Comparison of ENCODE assay signal across 8 cellular contexts in the genomic region with DNA sequence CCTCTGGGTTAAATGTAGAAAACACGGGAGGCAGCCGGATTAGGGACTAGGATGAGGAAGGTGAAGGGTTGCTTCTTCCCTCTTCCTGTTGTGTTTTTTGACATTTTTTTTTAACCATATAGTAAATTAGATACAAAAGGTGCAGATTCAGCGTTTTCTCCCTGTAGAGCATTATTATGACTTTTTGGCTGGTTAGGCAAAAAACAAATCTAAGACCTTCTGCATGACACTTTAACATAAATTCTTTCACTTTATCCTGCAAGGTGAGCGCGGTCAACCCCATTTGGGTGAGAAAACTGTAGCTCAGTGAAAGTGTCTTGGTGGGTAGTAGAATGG. TPM values are rescaled to one million over a fixed set of nuclear protein-coding genes. Genes with fewer than 3 reads are reported as not detected.
DNase-seq lines count a peak whose midpoint lies in the region; ATAC-seq, FAIRE-seq and TF ChIP-seq lines count a peak whose summit lies in the region.

No MANE protein-coding gene starts in this region.

- H3K4me1 ChIP-seq in DOHH2 (ENCODE audit: control insufficient read depth, low read length) (peaks cover 19% of the 10 kb centered on the region), OCI-LY3 (ENCODE audit: low read length) (peaks cover 11% of the 10 kb centered on the region), endothelial cell of umbilical vein (ENCODE audit: control insufficient read depth, extremely low read depth, insufficient read depth, low read length) (peaks cover 12% of the 10 kb centered on the region), parathyroid adenoma (peaks cover 4% of the 10 kb centered on the region), ovary (ENCODE audit: insufficient read depth) (no peaks in the 10 kb centered on the region)

- H3K27me3 ChIP-seq in DOHH2 (ENCODE audit: control insufficient read depth, low read length) (peaks cover 40% of the 10 kb centered on the region), OCI-LY3 (ENCODE audit: low read depth, low read length) (no peaks in the 10 kb centered on the region), endothelial cell of umbilical vein (ENCODE audit: control insufficient read depth in 2 of 2, insufficient read depth in 2 of 2, low read length in 2 of 2) (peaks cover 40 to 59% of the 10 kb centered on the region in 2 experiments), parathyroid adenoma (ENCODE audit: control insufficient read depth, insufficient read depth, low read length) (no peaks in the 10 kb centered on the region), ovary (no peaks in the 10 kb centered on the region)

- BruUV-seq in endothelial cell of umbilical vein (replicated peaks; lab: Mats Ljungman, UMichigan), result no TSS peak

- H3K9ac ChIP-seq in OCI-LY3 (ENCODE audit: low read length) (peak overlapping the region; percentile 58), endothelial cell of umbilical vein (replicated peaks; ENCODE audit: extremely low read depth, insufficient read depth, low read length) (no peak overlapping the region), parathyroid adenoma (no peak overlapping the region)

- H3K9me3 ChIP-seq in DOHH2 (ENCODE audit: control insufficient read depth, insufficient read depth, low read length) (no peaks in the 10 kb centered on the region), OCI-LY3 (ENCODE audit: insufficient read depth, low read length) (no peaks in the 10 kb centered on the region), endothelial cell of umbilical vein (replicated peaks; ENCODE audit: control insufficient read depth, insufficient read depth, low read length) (no peaks in the 10 kb centered on the region), parathyroid adenoma (ENCODE audit: control insufficient read depth, low read length) (no peaks in the 10 kb centered on the region), ovary (no peaks in the 10 kb centered on the region)

- peak overlapping the region; percentile 94 for H3K4me2 ChIP-seq in DOHH2 (ENCODE audit: low read length)
- H3K4me2 ChIP-seq in OCI-LY3 (ENCODE audit: low read length), result peak overlapping the region; percentile 87
- H3K4me2 ChIP-seq in endothelial cell of umbilical vein (ENCODE audit: insufficient read depth, low read length), result peak overlapping the region; percentile 76
- H3K4me2 ChIP-seq in parathyroid adenoma (ENCODE audit: low read length), result peak overlapping the region; percentile 89

- DNase-seq in endothelial cell of umbilical vein (ENCODE audit: low read depth, low spot score), result no peak
- no peak for DNase-seq in ovary
- no peak for DNase-seq in DMS153 treated with DMSO at 0.1 percent for 48 hours (lab: John Stamatoyannopoulos, UW; ENCODE audit: unreplicated experiment)
- DNase-seq in HPDE6-E6E7 (ENCODE audit: extremely low spot score), result no peak

- no peaks in the 10 kb centered on the region for H4K20me1 ChIP-seq in DOHH2 (ENCODE audit: control insufficient read depth, insufficient read depth, low read depth, low read length)
- no peaks in the 10 kb centered on the region for H4K20me1 ChIP-seq in OCI-LY3 (ENCODE audit: insufficient read depth, low read length)
- no peaks in the 10 kb centered on the region for H4K20me1 ChIP-seq in endothelial cell of umbilical vein (replicated peaks; ENCODE audit: control insufficient read depth, extremely low read depth, insufficient read depth, low read length)

- intact Hi-C loops in endothelial cell of umbilical vein (cut with micrococcal nuclease) (no loop called here), ovary (cut with DNase I) (loop anchor here in 1 of 4 donors (10.0 kb wide), 1 partner anchor 576 kb away; no protein-coding TSS in a partner anchor)

- no peak for TF ChIP-seq EP300 in ovary (IDR thresholded peaks at IDR 0.05)

- no peak overlapping the region for H3K27ac ChIP-seq in DOHH2 (ENCODE audit: low read depth, low read length)
- H3K27ac ChIP-seq in OCI-LY3 (ENCODE audit: low read length), result no peak overlapping the region
- H3K27ac ChIP-seq in endothelial cell of umbilical vein (ENCODE audit: insufficient read depth, low read depth, low read length), result no peak overlapping the region
- H3K27ac ChIP-seq in parathyroid adenoma, result no peak overlapping the region
- no peak overlapping the region for H3K27ac ChIP-seq in ovary

- TF ChIP-seq CTCF in DOHH2 (IDR thresholded peaks at IDR 0.05; ENCODE audit: low read depth, low read length, poor library complexity, severe bottlenecking) (no peak), OCI-LY3 (IDR thresholded peaks at IDR 0.05; ENCODE audit: low read depth, low read length) (no peak), endothelial cell of umbilical vein (IDR thresholded peaks at IDR 0.05; ENCODE audit: extremely low read depth in 1 of 2, insufficient read depth in 1 of 2, low read depth in 1 of 2, low read length in 2 of 2) (no peak), parathyroid adenoma (IDR thresholded peaks at IDR 0.05) (no peak), ovary (IDR thresholded peaks at IDR 0.05) (no peak)

- CTCF ChIA-PET in endothelial cell of umbilical vein (lab: Charles Lee), result no interaction called here

- peak overlapping the region; percentile 78; the same call in 1 of the 2 replicates for H2AFZ ChIP-seq in OCI-LY3 (ENCODE audit: low read depth, low read length)
- no peak overlapping the region for H2AFZ ChIP-seq in endothelial cell of umbilical vein (ENCODE audit: low read depth, low read length)
- H2AFZ ChIP-seq in parathyroid adenoma, result peak overlapping the region; percentile 91

- no peaks in the 10 kb centered on the region for H3K9me1 ChIP-seq in endothelial cell of umbilical vein (replicated peaks; ENCODE audit: control insufficient read depth, extremely low read depth, insufficient read depth, low read length)

- 40 to 44% (median 41%) methylated on average over 5 of the region's 5 CpGs for WGBS in ovary, 3 donors

- H3K79me2 ChIP-seq in DOHH2 (ENCODE audit: control insufficient read depth, low read length) (no peaks in the 10 kb centered on the region), OCI-LY3 (ENCODE audit: low read length) (no peaks in the 10 kb centered on the region), endothelial cell of umbilical vein (ENCODE audit: control insufficient read depth, insufficient read depth, low read length) (no peaks in the 10 kb centered on the region), parathyroid adenoma (no peaks in the 10 kb centered on the region)

- H3K9me2 ChIP-seq in DOHH2 (replicated peaks; ENCODE audit: control insufficient read depth, low read length), result no peaks in the 10 kb centered on the region

- H3F3A ChIP-seq in DOHH2 (ENCODE audit: control insufficient read depth, insufficient read depth), result no peaks in the 10 kb centered on the region

- FAIRE-seq in endothelial cell of umbilical vein (lab: Jason Lieb, UNC), result no peak

- ATAC-seq in GM19452 (IDR thresholded peaks at IDR 0.05; ENCODE audit: unreplicated experiment), result no peak

- no peak for TF ChIP-seq POLR2A in endothelial cell of umbilical vein (IDR thresholded peaks at IDR 0.05; ENCODE audit: low read depth, low read length)
- no peak for TF ChIP-seq POLR2A in ovary (IDR thresholded peaks at IDR 0.05)

- H3K36me3 ChIP-seq in DOHH2 (ENCODE audit: control insufficient read depth, low read length) (no peaks in the 10 kb centered on the region), OCI-LY3 (replicated peaks; ENCODE audit: low read depth, low read length) (no peaks in the 10 kb centered on the region), endothelial cell of umbilical vein (ENCODE audit: control insufficient read depth in 2 of 2, extremely low read depth in 1 of 2, insufficient read depth in 2 of 2, low read length in 2 of 2) (no peaks in the 10 kb centered on the region), parathyroid adenoma (ENCODE audit: control insufficient read depth, insufficient read depth, low read length) (no peaks in the 10 kb centered on the region), ovary (no peaks in the 10 kb centered on the region)

- POLR2A ChIA-PET in endothelial cell of umbilical vein (lab: Charles Lee), result no interaction called here

- H3K4me3 ChIP-seq in DOHH2 (ENCODE audit: low read length), result peak overlapping the region; percentile 75
- H3K4me3 ChIP-seq in OCI-LY3 (ENCODE audit: low read length), result peak overlapping the region; percentile 92
- H3K4me3 ChIP-seq in endothelial cell of umbilical vein (replicated peaks in 1 of 3; ENCODE audit: insufficient read depth in 1 of 3, low read depth in 1 of 3, low read length in 3 of 3), result no peak overlapping the region
- H3K4me3 ChIP-seq in parathyroid adenoma (ENCODE audit: low read depth, low read length), result peak overlapping the region; percentile 77
- no peak overlapping the region for H3K4me3 ChIP-seq in ovary

- dilution Hi-C loops in endothelial cell of umbilical vein (cut with MboI; ENCODE audit: extremely low pct_ligation_motif_present, low sequenced_read_pairs), result no loop called here

TF ChIP-seq in endothelial cell of umbilical vein, 7 proteins besides CTCF, POLR2A, EP300 and RAD21:
- no peak for TF ChIP-seq MYC (IDR thresholded peaks at IDR 0.05; ENCODE audit: low read depth, low read length)
- no peak for TF ChIP-seq POLR2AphosphoS5 (IDR thresholded peaks at IDR 0.05; ENCODE audit: insufficient read depth, low read depth, low read length)
- peak; percentile 21 for TF ChIP-seq EZH2 (IDR thresholded peaks at IDR 0.05; ENCODE audit: borderline replicate concordance, low read depth, low read length, severe bottlenecking)
- no peak for TF ChIP-seq JUN (IDR thresholded peaks at IDR 0.05; ENCODE audit: borderline replicate concordance, insufficient read depth, insufficient read length, low read depth)

RNA-seq across cellular contexts. Expression of a gene that starts 1.3 kb away (rescaled TPM):
- total RNA-seq in endothelial cell of umbilical vein (not detected in 2 replicates), ovary (10 to 100 TPM in 1 of 7 donors, 1 to 10 TPM in 6; 3.6 to 10.8 (median 4.6) TPM)
- polyA plus RNA-seq in endothelial cell of umbilical vein (0.18 TPM in 1 of 2 replicates, not detected in the other), ovary (under 1 TPM; 0.80 to 0.98 TPM)
- not detected in 2 replicates for polyA plus RNA-seq in endothelial cell of umbilical vein (2011; cell fraction: cytosol; rRNA removed)
- polyA plus RNA-seq in endothelial cell of umbilical vein (2011; cell fraction: nucleus; rRNA removed), result not detected in 2 replicates
- polyA plus RNA-seq in endothelial cell of umbilical vein (2012), result not detected in 2 replicates
- polyA minus RNA-seq in endothelial cell of umbilical vein, result not detected in 2 replicates
- 0.61 TPM for polyA minus RNA-seq in endothelial cell of umbilical vein (2011; cell fraction: cytosol; rRNA and poly(A)+ RNA removed)
- polyA minus RNA-seq in endothelial cell of umbilical vein (2011; cell fraction: nucleus; rRNA and poly(A)+ RNA removed), result not detected in 2 replicates

Comparison
In these comparisons a context has a peak if more than half of its experiments do, and no peak if none do; other contexts are left out.
1. H3K4me3 ChIP-seq: peak in DOHH2 (single experiment), OCI-LY3 (single experiment) and parathyroid adenoma (single experiment); none in endothelial cell of umbilical vein (0 of 3) and ovary (single experiment).
2. Peak in every context shown above with its lines, with median percentiles within 50 percentile points of each other: H3K4me2 ChIP-seq.